In the genomic region with DNA sequence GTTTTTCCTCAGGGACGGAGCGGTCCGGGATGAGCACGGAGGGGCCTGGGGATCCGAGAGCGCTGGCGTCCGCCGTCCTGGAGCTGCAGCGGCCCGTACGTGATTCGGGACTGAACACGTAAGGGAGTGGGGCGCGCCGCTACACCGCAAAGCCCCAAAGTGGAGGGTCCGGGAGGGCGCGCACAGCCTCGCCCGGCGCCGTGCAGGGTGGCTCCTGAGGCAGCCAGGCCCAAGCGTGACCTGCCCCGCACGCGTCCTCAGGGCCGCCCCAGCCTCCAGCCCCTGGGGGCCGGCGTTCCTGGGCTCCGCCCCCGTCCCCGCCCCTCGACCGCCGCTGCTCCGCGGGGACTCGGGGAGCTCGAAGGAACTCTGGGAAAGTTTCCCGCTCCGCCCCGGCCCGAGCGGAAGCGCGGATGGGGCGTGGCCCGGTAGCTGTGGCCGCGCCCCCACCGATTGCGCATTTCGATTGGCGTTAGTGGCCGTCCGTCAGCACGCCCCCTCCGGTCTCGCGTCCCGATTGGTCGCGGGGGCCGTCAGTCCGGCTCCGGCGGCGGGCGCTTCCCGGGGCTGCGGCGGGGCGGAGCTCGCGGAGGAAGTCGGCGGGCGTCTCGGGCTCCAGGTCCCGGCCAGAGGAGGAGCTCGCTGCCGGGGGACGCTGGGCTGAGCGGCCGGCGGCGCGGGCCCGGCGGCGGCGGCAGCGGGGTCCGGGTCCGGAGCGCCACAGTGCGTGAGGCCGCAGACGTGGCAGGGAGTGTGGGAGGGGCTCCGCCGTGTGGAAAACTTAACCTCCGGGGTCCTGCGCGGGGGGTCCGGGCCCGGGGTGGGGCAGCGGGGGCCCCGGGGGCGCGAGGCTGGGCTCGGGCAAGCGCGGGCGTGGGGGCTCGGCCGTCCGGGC, we compare ENCODE assay signal across 1 cellular context.
TF ChIP-seq lines count a peak whose summit lies in the region.

TSS of gene ANKRD16 (minus strand) at position 270 of the 895 bp plus-strand sequence. CDS start 539 bp downstream, outside the sequence.
TSS of gene FBH1 (plus strand) at position 620 of the 895 bp plus-strand sequence. CDS start at position 723, 103 bp downstream.

TF ChIP-seq in HepG2, 621 proteins besides CTCF, POLR2A, EP300 and RAD21 (continued from another document and continues in another):
- TF ChIP-seq ELF4 (CRISPR knock-in tag; IDR thresholded peaks at IDR 0.05; ENCODE audit: borderline replicate concordance), result no peak
- no peak for TF ChIP-seq HNF1A (IDR thresholded peaks at IDR 0.05; ENCODE audit: low read depth)
- TF ChIP-seq HNF1A (CRISPR knock-in tag; IDR thresholded peaks at IDR 0.05; ENCODE audit: borderline replicate concordance), result peak; percentile 53; the same call in 1 of the 2 replicates
- peak; percentile 52; the same call in 1 of the 2 replicates for TF ChIP-seq ZNF430 (CRISPR knock-in tag; IDR thresholded peaks at IDR 0.05)
- peak; percentile 67 for TF ChIP-seq DRAP1 (CRISPR knock-in tag; IDR thresholded peaks at IDR 0.05)
- TF ChIP-seq PHB2 (IDR thresholded peaks at IDR 0.05; ENCODE audit: partially characterized antibody), result no peak
- no peak; the same call in 1 of the 2 replicates for TF ChIP-seq SIN3A (IDR thresholded peaks at IDR 0.05; ENCODE audit: borderline replicate concordance, low read depth, low read length)
- TF ChIP-seq EEA1 (CRISPR knock-in tag; IDR thresholded peaks at IDR 0.05; ENCODE audit: borderline replicate concordance), result no peak; the same call in 1 of the 2 replicates
- no peak for TF ChIP-seq SNAI1 (CRISPR knock-in tag; IDR thresholded peaks at IDR 0.05; ENCODE audit: borderline replicate concordance)
- peak; percentile 89 for TF ChIP-seq KLF12 (CRISPR knock-in tag; IDR thresholded peaks at IDR 0.05; ENCODE audit: borderline replicate concordance)
- peak; percentile 26; the same call in 1 of the 2 replicates for TF ChIP-seq ZNF276 (CRISPR knock-in tag; IDR thresholded peaks at IDR 0.05; ENCODE audit: low read depth)
- no peak for TF ChIP-seq ZNF839 (CRISPR knock-in tag; IDR thresholded peaks at IDR 0.05; ENCODE audit: borderline replicate concordance)
- no peak for TF ChIP-seq ZMAT5 (CRISPR knock-in tag; IDR thresholded peaks at IDR 0.05; ENCODE audit: borderline replicate concordance, low read depth)
- TF ChIP-seq TBX3 (IDR thresholded peaks at IDR 0.05; ENCODE audit: borderline replicate concordance), result no peak
- peak; percentile 45; the same call in 1 of the 2 replicates for TF ChIP-seq HDAC2 (CRISPR knock-in tag; IDR thresholded peaks at IDR 0.05)
- TF ChIP-seq ETV6 (CRISPR knock-in tag; conservative IDR thresholded peaks at IDR 0.05), result no peak
- peak; percentile 26; the same call in 1 of the 2 replicates for TF ChIP-seq ZNF263 (CRISPR knock-in tag; IDR thresholded peaks at IDR 0.05)
- TF ChIP-seq HMGXB3 (CRISPR knock-in tag; IDR thresholded peaks at IDR 0.05; ENCODE audit: borderline replicate concordance), result no peak
- TF ChIP-seq ZNF3 (CRISPR knock-in tag; IDR thresholded peaks at IDR 0.05), result no peak
- no peak for TF ChIP-seq ZBTB37 (CRISPR knock-in tag; IDR thresholded peaks at IDR 0.05)
- TF ChIP-seq, protein P1, sequence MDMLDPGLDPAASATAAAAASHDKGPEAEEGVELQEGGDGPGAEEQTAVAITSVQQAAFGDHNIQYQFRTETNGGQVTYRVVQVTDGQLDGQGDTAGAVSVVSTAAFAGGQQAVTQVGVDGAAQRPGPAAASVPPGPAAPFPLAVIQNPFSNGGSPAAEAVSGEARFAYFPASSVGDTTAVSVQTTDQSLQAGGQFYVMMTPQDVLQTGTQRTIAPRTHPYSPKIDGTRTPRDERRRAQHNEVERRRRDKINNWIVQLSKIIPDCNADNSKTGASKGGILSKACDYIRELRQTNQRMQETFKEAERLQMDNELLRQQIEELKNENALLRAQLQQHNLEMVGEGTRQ (IDR thresholded peaks at IDR 0.05; ENCODE audit: low read depth, low read length), result no peak
- TF ChIP-seq, protein P1 (CRISPR knock-in tag; IDR thresholded peaks at IDR 0.05; ENCODE audit: borderline replicate concordance), result no peak
- TF ChIP-seq, protein P2, sequence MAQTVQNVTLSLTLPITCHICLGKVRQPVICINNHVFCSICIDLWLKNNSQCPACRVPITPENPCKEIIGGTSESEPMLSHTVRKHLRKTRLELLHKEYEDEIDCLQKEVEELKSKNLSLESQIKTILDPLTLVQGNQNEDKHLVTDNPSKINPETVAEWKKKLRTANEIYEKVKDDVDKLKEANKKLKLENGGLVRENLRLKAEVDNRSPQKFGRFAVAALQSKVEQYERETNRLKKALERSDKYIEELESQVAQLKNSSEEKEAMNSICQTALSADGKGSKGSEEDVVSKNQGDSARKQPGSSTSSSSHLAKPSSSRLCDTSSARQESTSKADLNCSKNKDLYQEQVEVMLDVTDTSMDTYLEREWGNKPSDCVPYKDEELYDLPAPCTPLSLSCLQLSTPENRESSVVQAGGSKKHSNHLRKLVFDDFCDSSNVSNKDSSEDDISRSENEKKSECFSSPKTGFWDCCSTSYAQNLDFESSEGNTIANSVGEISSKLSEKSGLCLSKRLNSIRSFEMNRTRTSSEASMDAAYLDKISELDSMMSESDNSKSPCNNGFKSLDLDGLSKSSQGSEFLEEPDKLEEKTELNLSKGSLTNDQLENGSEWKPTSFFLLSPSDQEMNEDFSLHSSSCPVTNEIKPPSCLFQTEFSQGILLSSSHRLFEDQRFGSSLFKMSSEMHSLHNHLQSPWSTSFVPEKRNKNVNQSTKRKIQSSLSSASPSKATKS (CRISPR knock-in tag; IDR thresholded peaks at IDR 0.05), result no peak
- no peak for TF ChIP-seq RCOR2 (CRISPR knock-in tag; IDR thresholded peaks at IDR 0.05)
- TF ChIP-seq ZNF766 (CRISPR knock-in tag; IDR thresholded peaks at IDR 0.05; ENCODE audit: borderline replicate concordance), result peak; percentile 90; the same call in 1 of the 2 replicates
- TF ChIP-seq MYC (CRISPR knock-in tag; IDR thresholded peaks at IDR 0.05; ENCODE audit: borderline replicate concordance), result peak; percentile 93
- TF ChIP-seq MXD3 (CRISPR knock-in tag; IDR thresholded peaks at IDR 0.05), result peak; percentile 86
- TF ChIP-seq, protein P3, sequence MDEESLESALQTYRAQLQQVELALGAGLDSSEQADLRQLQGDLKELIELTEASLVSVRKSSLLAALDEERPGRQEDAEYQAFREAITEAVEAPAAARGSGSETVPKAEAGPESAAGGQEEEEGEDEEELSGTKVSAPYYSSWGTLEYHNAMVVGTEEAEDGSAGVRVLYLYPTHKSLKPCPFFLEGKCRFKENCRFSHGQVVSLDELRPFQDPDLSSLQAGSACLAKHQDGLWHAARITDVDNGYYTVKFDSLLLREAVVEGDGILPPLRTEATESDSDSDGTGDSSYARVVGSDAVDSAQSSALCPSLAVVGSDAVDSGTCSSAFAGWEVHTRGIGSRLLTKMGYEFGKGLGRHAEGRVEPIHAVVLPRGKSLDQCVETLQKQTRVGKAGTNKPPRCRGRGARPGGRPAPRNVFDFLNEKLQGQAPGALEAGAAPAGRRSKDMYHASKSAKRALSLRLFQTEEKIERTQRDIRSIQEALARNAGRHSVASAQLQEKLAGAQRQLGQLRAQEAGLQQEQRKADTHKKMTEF (CRISPR knock-in tag; IDR thresholded peaks at IDR 0.05), result peak; percentile 82
